In genomic region chr17:18017958-18018357, GRCh38 we compare ENCODE assay signal across 1 cellular context.
TF ChIP-seq lines count a peak whose summit lies in the region.

No MANE protein-coding gene starts in this region.

TF ChIP-seq in liver, 16 proteins besides CTCF, POLR2A, EP300 and RAD21 (continued from another document):
- TF ChIP-seq, protein P1, sequence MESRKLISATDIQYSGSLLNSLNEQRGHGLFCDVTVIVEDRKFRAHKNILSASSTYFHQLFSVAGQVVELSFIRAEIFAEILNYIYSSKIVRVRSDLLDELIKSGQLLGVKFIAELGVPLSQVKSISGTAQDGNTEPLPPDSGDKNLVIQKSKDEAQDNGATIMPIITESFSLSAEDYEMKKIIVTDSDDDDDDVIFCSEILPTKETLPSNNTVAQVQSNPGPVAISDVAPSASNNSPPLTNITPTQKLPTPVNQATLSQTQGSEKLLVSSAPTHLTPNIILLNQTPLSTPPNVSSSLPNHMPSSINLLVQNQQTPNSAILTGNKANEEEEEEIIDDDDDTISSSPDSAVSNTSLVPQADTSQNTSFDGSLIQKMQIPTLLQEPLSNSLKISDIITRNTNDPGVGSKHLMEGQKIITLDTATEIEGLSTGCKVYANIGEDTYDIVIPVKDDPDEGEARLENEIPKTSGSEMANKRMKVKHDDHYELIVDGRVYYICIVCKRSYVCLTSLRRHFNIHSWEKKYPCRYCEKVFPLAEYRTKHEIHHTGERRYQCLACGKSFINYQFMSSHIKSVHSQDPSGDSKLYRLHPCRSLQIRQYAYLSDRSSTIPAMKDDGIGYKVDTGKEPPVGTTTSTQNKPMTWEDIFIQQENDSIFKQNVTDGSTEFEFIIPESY (IDR thresholded peaks at IDR 0.05): peak; percentile 56
- TF ChIP-seq FOXA1 (IDR thresholded peaks at IDR 0.05): peak; percentile 38
- TF ChIP-seq HNF4A (conservative IDR thresholded peaks at IDR 0.05): peak; percentile 66 to 76
- no peak for TF ChIP-seq JUND (IDR thresholded peaks at IDR 0.05)
- peak; percentile 72 for TF ChIP-seq YY1 (IDR thresholded peaks at IDR 0.05)
- TF ChIP-seq FOXA2 (IDR thresholded peaks at IDR 0.05): no peak
- TF ChIP-seq, protein P2, sequence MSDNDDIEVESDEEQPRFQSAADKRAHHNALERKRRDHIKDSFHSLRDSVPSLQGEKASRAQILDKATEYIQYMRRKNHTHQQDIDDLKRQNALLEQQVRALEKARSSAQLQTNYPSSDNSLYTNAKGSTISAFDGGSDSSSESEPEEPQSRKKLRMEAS (IDR thresholded peaks at IDR 0.05): peak; percentile 73
- TF ChIP-seq NR2F2 (IDR thresholded peaks at IDR 0.05): no peak
- TF ChIP-seq HNF4G (IDR thresholded peaks at IDR 0.05): no peak
- TF ChIP-seq TAF1 (conservative IDR thresholded peaks at IDR 0.05): no peak
- TF ChIP-seq GABPA (IDR thresholded peaks at IDR 0.05 in 1 of 2, conservative IDR thresholded peaks at IDR 0.05 in 1 of 2): peak in 1 of 2 donors; percentile 38
- TF ChIP-seq ATF3 (IDR thresholded peaks at IDR 0.05): no peak
